In genomic region chr17:67628580-67629013, GRCh38 we compare ENCODE assay signal across 8 cellular contexts.
DNase-seq lines count a peak whose midpoint lies in the region; ATAC-seq and TF ChIP-seq lines count a peak whose summit lies in the region.

No MANE protein-coding gene starts in this region.

- H3K4me1 Mint-ChIP-seq in CD8-positive, alpha-beta memory T cell = peaks cover 8 to 28% (median 12%) of the 10 kb centered on the region in 3 donors

- H3K27me3 ChIP-seq in CD8-positive, alpha-beta memory T cell (ENCODE audit: insufficient read depth, low read length, poor library complexity, severe bottlenecking) = no peaks in the 10 kb centered on the region

- CTCF ChIA-PET in CD8-positive, alpha-beta memory T cell (lab: Charles Lee) = interaction anchor here (0.7 to 1.8 kb wide), 6 partner anchors 10 to 256 kb away, joined by 3 to 5 read pairs (median 3); no protein-coding TSS in a partner anchor

- DNase-seq in CD8-positive, alpha-beta memory T cell = no peak
- DNase-seq in iPS-NIHi11 (ENCODE audit: low spot score) (peak; percentile 67), GF-D8 (lab: John Stamatoyannopoulos, UW) (no peak), NCI-H128 (lab: John Stamatoyannopoulos, UW; ENCODE audit: unreplicated experiment) (no peak), NCI-H2227 (lab: John Stamatoyannopoulos, UW; ENCODE audit: unreplicated experiment) (no peak)

- POLR2A ChIA-PET in CD8-positive, alpha-beta memory T cell (lab: Charles Lee) = no interaction called here

- ATAC-seq in GM21619 (IDR thresholded peaks at IDR 0.05; ENCODE audit: unreplicated experiment) = peak; percentile 65
- ATAC-seq in SK-N-SH treated with all-trans-retinoic acid at 6 μM for 48 hours = peak; percentile 57
- no peak for ATAC-seq in HG03460 (IDR thresholded peaks at IDR 0.05; ENCODE audit: unreplicated experiment)

- peak overlapping the region in 6 of 8 donors; percentile 40 to 97 (median 62) for H3K27ac Mint-ChIP-seq in CD8-positive, alpha-beta memory T cell

- H3K9me3 Mint-ChIP-seq in CD8-positive, alpha-beta memory T cell = no peaks in the 10 kb centered on the region

- H3K9me3 ChIP-seq in CD8-positive, alpha-beta memory T cell (ENCODE audit: low read length) = no peaks in the 10 kb centered on the region

- H3K4me3 Mint-ChIP-seq in CD8-positive, alpha-beta memory T cell = no peak overlapping the region

- H3K27ac ChIP-seq in CD8-positive, alpha-beta memory T cell (ENCODE audit: low read depth, low read length) = no peak overlapping the region

- H3K4me1 ChIP-seq in CD8-positive, alpha-beta memory T cell (ENCODE audit: insufficient read depth, low read length) = no peaks in the 10 kb centered on the region

- peaks cover 0 to 65% (median 11%) of the 10 kb centered on the region in 3 donors for H3K36me3 Mint-ChIP-seq in CD8-positive, alpha-beta memory T cell

- no peaks in the 10 kb centered on the region for H3K27me3 Mint-ChIP-seq in CD8-positive, alpha-beta memory T cell

- no peak overlapping the region for H3K4me3 ChIP-seq in CD8-positive, alpha-beta memory T cell (ENCODE audit: low read length)

- peaks cover 21% of the 10 kb centered on the region for H3K36me3 ChIP-seq in CD8-positive, alpha-beta memory T cell (ENCODE audit: insufficient read depth, low read length)

TF ChIP-seq in SK-N-SH treated with all-trans-retinoic acid at 6 μM for 48 hours, 23 proteins besides CTCF, POLR2A, EP300 and RAD21:
- TF ChIP-seq CSDC2 (CRISPR knock-in tag; IDR thresholded peaks at IDR 0.05) (no peak), ZFP30 (CRISPR knock-in tag; IDR thresholded peaks at IDR 0.05) (no peak)
